Comparison of ENCODE assay signal across 7 cellular contexts in genomic region chr12:23115984-23116383, GRCh38.
"Had no signal": no experiment of that assay in that cellular context is flagged by ENCODE, and none has a peak within 500 bp of the region (broad histone marks: within the 10 kb centered on the region; RNA-seq: fewer than 3 reads in every experiment).

No MANE protein-coding gene starts in this region.

- FAIRE-seq: HepG2, K562 had no signal

- H3K9ac ChIP-seq: KMS-11 had no signal

- DNase-seq: IMR-90, KBM-7, KG1 had no signal

- H3K27ac ChIP-seq: HL-60, KMS-11 had no signal

- H3K4me2 ChIP-seq: KMS-11 had no signal

- H3K4me3 ChIP-seq: K562 had no signal
